Comparison of ENCODE assay signal across 12 cellular contexts in the genomic region with DNA sequence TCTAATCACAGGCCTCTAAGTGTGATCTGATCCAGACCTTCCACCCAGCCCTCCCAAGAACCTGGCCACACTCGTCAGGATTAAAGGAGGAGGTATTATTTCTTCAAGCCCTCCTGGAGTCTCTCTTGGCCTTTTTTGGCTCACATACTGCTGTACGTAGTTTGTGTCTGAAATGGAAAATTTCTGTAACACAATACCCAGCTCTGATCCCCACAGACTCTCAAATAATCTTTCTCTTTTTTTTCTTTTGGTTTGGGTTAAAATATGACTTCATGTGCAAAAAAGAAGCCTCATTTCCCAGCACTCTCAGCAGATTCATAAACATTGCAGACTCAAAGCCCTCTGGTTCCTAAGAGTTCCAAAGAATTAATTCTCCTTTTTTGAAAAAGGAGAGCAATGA.
DNase-seq lines count a peak whose midpoint lies in the region; ATAC-seq, FAIRE-seq and TF ChIP-seq lines count a peak whose summit lies in the region.
"Had no signal": no experiment of that assay in that cellular context is flagged by ENCODE, and none has a peak within 500 bp of the region (broad histone marks: within the 10 kb centered on the region; RNA-seq: fewer than 3 reads in every experiment).

No MANE protein-coding gene starts in this region.

- TF ChIP-seq POLR2A in ovary (IDR thresholded peaks at IDR 0.05) = no peak

- H3K27ac ChIP-seq in AG04450 (ENCODE audit: low read depth, low read length) (peak overlapping the region; percentile 49), astrocyte (ENCODE audit: low read depth, low read length) (peak overlapping the region; percentile 85), pancreas (peak overlapping the region in 1 of 4 donors; percentile 29), ovary (no peak overlapping the region)

- H3K4me3 Mint-ChIP-seq in astrocyte (ENCODE audit: unreplicated experiment) = no peak overlapping the region

- intact Hi-C loops in pancreas (cut with DNase I) (no loop called here), ovary (cut with DNase I) (no loop called here)

- H3K9me3 ChIP-seq in AG04450 (ENCODE audit: control insufficient read depth, insufficient read depth, low read length) (no peaks in the 10 kb centered on the region), astrocyte (ENCODE audit: insufficient read depth, low read depth, low read length) (no peaks in the 10 kb centered on the region), pancreas (no peaks in the 10 kb centered on the region), ovary (no peaks in the 10 kb centered on the region)

- TF ChIP-seq CTCF in AG04450 (IDR thresholded peaks at IDR 0.05; ENCODE audit: low read depth, low read length) (no peak), astrocyte (IDR thresholded peaks at IDR 0.05; ENCODE audit: insufficient read depth, low read depth, low read length) (no peak), fibroblast of villous mesenchyme (IDR thresholded peaks at IDR 0.05; ENCODE audit: insufficient read depth, low read depth, low read length) (no peak), pancreas (IDR thresholded peaks at IDR 0.05) (no peak), ovary (IDR thresholded peaks at IDR 0.05) (no peak)

- DNase-seq in AG04450 (ENCODE audit: low read depth, low spot score) (no peak), astrocyte (ENCODE audit: low read depth) (peak; percentile 86), fibroblast of villous mesenchyme (ENCODE audit: low read depth) (peak; percentile 57), pancreas (no peak), ovary (no peak)
- DNase-seq: DMS79 treated with DMSO at 0.1 percent for 48 hours; NCI-H1930; stimulated activated naive CD8-positive, alpha-beta T cell treated with anti-CD3 and anti-CD28 coated beads, Interleukin-15, Interleukin-2, amounts not matched to agents 100 U/mL and 50 U/mL, for 24 hours had no signal

- FAIRE-seq in astrocyte (lab: Jason Lieb, UNC) (no peak), pancreas (lab: Jason Lieb, UNC) (no peak)
- FAIRE-seq: TTC549 had no signal

- H3K36me3 ChIP-seq in astrocyte (ENCODE audit: insufficient read depth, low read length) = no peaks in the 10 kb centered on the region
- H3K36me3 ChIP-seq in pancreas = no peaks in the 10 kb centered on the region
- no peaks in the 10 kb centered on the region for H3K36me3 ChIP-seq in ovary

- H3K4me1 Mint-ChIP-seq in astrocyte (ENCODE audit: low read depth, unreplicated experiment) = peaks cover 60% of the 10 kb centered on the region

- no peaks in the 10 kb centered on the region for H3K27me3 Mint-ChIP-seq in astrocyte (ENCODE audit: low read depth, unreplicated experiment)

- peak overlapping the region; percentile 1 for H3K4me2 ChIP-seq in astrocyte (ENCODE audit: low read length)

- TF ChIP-seq EP300 in ovary (IDR thresholded peaks at IDR 0.05) = no peak

- H3K27me3 ChIP-seq in AG04450 (ENCODE audit: control insufficient read depth, insufficient read depth, low read length) (no peaks in the 10 kb centered on the region), astrocyte (ENCODE audit: insufficient read depth, low read length) (no peaks in the 10 kb centered on the region), pancreas (no peaks in the 10 kb centered on the region), ovary (no peaks in the 10 kb centered on the region)

- H3K9me3 Mint-ChIP-seq in astrocyte (ENCODE audit: unreplicated experiment) = peaks cover under 1% of the 10 kb centered on the region

- ATAC-seq in pancreas (peak in 3 of 4 donors; percentile 27 to 52 (median 40)), HG03571 (IDR thresholded peaks at IDR 0.05; ENCODE audit: unreplicated experiment) (no peak), GM18498 (IDR thresholded peaks at IDR 0.05; ENCODE audit: unreplicated experiment) (no peak)
- no peak for ATAC-seq in activated CD4-positive, CD25-positive, alpha-beta regulatory T cell treated with anti-CD3 and anti-CD28 coated beads, Interleukin-2, amount 50 U/mL, for 24 hours
- ATAC-seq: stimulated activated naive CD8-positive, alpha-beta T cell treated with anti-CD3 and anti-CD28 coated beads, Interleukin-15, Interleukin-2, amounts not matched to agents 100 U/mL and 50 U/mL, for 24 hours had no signal

- H3K79me2 ChIP-seq in astrocyte (ENCODE audit: insufficient read depth, low read length) = no peaks in the 10 kb centered on the region

- CTCF ChIA-PET in AG04450 (lab: Charles Lee) = interaction anchor here (0.6 to 3.5 kb wide), 3 partner anchors 15 to 205 kb away, joined by 3 to 17 read pairs (median 8); no protein-coding TSS in a partner anchor

- H3K4me1 ChIP-seq in astrocyte (ENCODE audit: insufficient read depth, low read length) (peaks cover 32% of the 10 kb centered on the region), pancreas (peaks cover 0 to 6% (median 0%) of the 10 kb centered on the region in 3 donors), ovary (ENCODE audit: insufficient read depth) (no peaks in the 10 kb centered on the region)

- peak overlapping the region; percentile 24 for H3K9ac ChIP-seq in astrocyte (ENCODE audit: low read length)

- no peak overlapping the region for H2AFZ ChIP-seq in astrocyte (ENCODE audit: low read depth, low read length)

- peak overlapping the region; percentile 89 for H3K27ac Mint-ChIP-seq in astrocyte (ENCODE audit: unreplicated experiment)

- POLR2A ChIA-PET in AG04450 (lab: Yijun Ruan, JAX) = no interaction called here

- no peaks in the 10 kb centered on the region for H4K20me1 ChIP-seq in astrocyte (ENCODE audit: insufficient read depth, low read length)

- no peak overlapping the region for H3K4me3 ChIP-seq in AG04450 (ENCODE audit: low read depth, low read length)
- H3K4me3 ChIP-seq in astrocyte (ENCODE audit: insufficient read depth, low read depth, low read length) = no peak overlapping the region
- no peak overlapping the region for H3K4me3 ChIP-seq in fibroblast of villous mesenchyme (ENCODE audit: low read depth, low read length)
- H3K4me3 ChIP-seq in pancreas = no peak overlapping the region
- H3K4me3 ChIP-seq in ovary = no peak overlapping the region

- H3K36me3 Mint-ChIP-seq in astrocyte (ENCODE audit: low read depth, unreplicated experiment) = peaks cover 4% of the 10 kb centered on the region

- 48 to 49% methylated on average over 2 of the region's 2 CpGs for WGBS in pancreas, 2 donors
- WGBS in ovary, 3 donors = 13 to 31% (median 17%) methylated on average over 2 of the region's 2 CpGs

Comparison
In these comparisons a context has a peak if more than half of its experiments do, and no peak if none do; other contexts are left out.
1. DNase-seq: peak in astrocyte (single experiment) and fibroblast of villous mesenchyme (single experiment); none in AG04450 (single experiment), pancreas (0 of 6) and ovary (0 of 5).
2. H3K27ac ChIP-seq: peak in AG04450 (single experiment) and astrocyte (single experiment); none in ovary (0 of 2).
3. ATAC-seq: peak in pancreas (3 of 4); none in HG03571 (single experiment), activated CD4-positive, CD25-positive, alpha-beta regulatory T cell treated with anti-CD3 and anti-CD28 coated beads, Interleukin-2, amount 50 U/mL, for 24 hours (0 of 2) and GM18498 (single experiment).